ENCODE assay signal across 14 cellular contexts in the genomic region with DNA sequence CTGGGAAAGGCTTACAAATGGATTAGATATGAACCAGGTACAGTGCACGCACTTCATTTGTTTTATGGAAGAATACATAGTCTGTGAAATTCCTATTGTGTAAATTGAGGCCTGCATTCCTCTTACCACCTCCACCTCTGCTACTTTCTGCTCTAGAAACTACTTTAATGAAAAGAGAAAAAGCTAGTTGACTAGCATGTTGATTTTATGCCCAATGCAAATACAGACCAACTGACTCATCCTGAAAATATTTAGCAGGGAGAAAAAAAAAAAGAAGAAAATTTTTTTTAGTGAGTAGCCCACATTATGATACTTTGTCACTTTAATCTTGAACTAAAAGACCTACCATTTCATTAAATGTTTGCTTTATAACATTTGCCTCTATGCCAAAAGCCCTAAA. TPM values are rescaled to one million over a fixed set of nuclear protein-coding genes. Genes with fewer than 3 reads are reported as not detected.
DNase-seq lines count a peak whose midpoint lies in the region; ATAC-seq, FAIRE-seq and TF ChIP-seq lines count a peak whose summit lies in the region.
"Had no signal": no experiment of that assay in that cellular context is flagged by ENCODE, and none has a peak within 500 bp of the region (broad histone marks: within the 10 kb centered on the region; RNA-seq: fewer than 3 reads in every experiment).

No MANE protein-coding gene starts in this region.

- peaks cover 25% of the 10 kb centered on the region for H3K9me3 Mint-ChIP-seq in HFFc6

- H3K27ac Mint-ChIP-seq in HFFc6: peak overlapping the region; percentile 57
- H3K27ac Mint-ChIP-seq: activated CD4-positive, alpha-beta memory T cell treated with anti-CD3 and anti-CD28 coated beads, Interleukin-2, amount 10 ng/mL, durations not matched to agents 7 days and 5 days; nephron had no signal

- ATAC-seq in SK-N-SH treated with all-trans-retinoic acid at 6 μM for 48 hours: peak; percentile 27
- no peak for ATAC-seq in omental fat pad (ENCODE audit: low FRiP score)
- no peak for ATAC-seq in left ventricle myocardium superior

- intact Hi-C loops in left ventricle myocardium superior (cut with micrococcal nuclease): no loop called here

- DNase-seq in HFFc6: peak; percentile 33
- DNase-seq in fibroblast of pulmonary artery (ENCODE audit: low read depth): peak; percentile 41
- DNase-seq in renal cortical epithelial cell (ENCODE audit: low read depth): peak; percentile 79
- DNase-seq in omental fat pad (ENCODE audit: low spot score): no peak
- no peak for DNase-seq in frontal cortex (ENCODE audit: low spot score in 2 of 2)
- no peak for DNase-seq in retina
- DNase-seq in left ventricle myocardium superior: no peak
- DNase-seq: activated CD4-positive, alpha-beta memory T cell treated with anti-CD3 and anti-CD28 coated beads, Interleukin-2, amount 10 ng/mL, durations not matched to agents 7 days and 5 days; activated effector memory CD4-positive, alpha-beta T cell treated with anti-CD3 and anti-CD28 coated beads, Interleukin-2, amount 50 U/mL, for 16 hours; COR-L47; T1000 had no signal

- peaks cover 69% of the 10 kb centered on the region for H3K36me3 Mint-ChIP-seq in HFFc6 (ENCODE audit: low read depth)

- no peak for FAIRE-seq in frontal cortex (lab: Jason Lieb, UNC)

- H3K4me3 Mint-ChIP-seq in HFFc6: peak overlapping the region; percentile 37
- H3K4me3 Mint-ChIP-seq: activated CD4-positive, alpha-beta memory T cell treated with anti-CD3 and anti-CD28 coated beads, Interleukin-2, amount 10 ng/mL, durations not matched to agents 7 days and 5 days; nephron had no signal

- peaks cover 97% of the 10 kb centered on the region for H3K4me1 Mint-ChIP-seq in HFFc6 (ENCODE audit: low read depth)

- no peak overlapping the region for H3K4me3 ChIP-seq in fibroblast of pulmonary artery (replicated peaks; ENCODE audit: low read depth, low read length)
- H3K4me3 ChIP-seq: tibial nerve had no signal

- peaks cover 2% of the 10 kb centered on the region for H3K27me3 Mint-ChIP-seq in HFFc6 (ENCODE audit: insufficient read depth)
- H3K27me3 Mint-ChIP-seq: activated CD4-positive, alpha-beta memory T cell treated with anti-CD3 and anti-CD28 coated beads, Interleukin-2, amount 10 ng/mL, durations not matched to agents 7 days and 5 days had no signal

- TF ChIP-seq CTCF in HFFc6 (IDR thresholded peaks at IDR 0.05) (no peak), fibroblast of pulmonary artery (IDR thresholded peaks at IDR 0.05; ENCODE audit: low read length, missing control alignments) (no peak), omental fat pad (IDR thresholded peaks at IDR 0.05) (no peak)

TF ChIP-seq in SK-N-SH treated with all-trans-retinoic acid at 6 μM for 48 hours, 23 proteins besides CTCF, POLR2A, EP300 and RAD21:
- TF ChIP-seq TOX (CRISPR knock-in tag; IDR thresholded peaks at IDR 0.05; ENCODE audit: borderline replicate concordance) (no peak), ISL1 (CRISPR knock-in tag; IDR thresholded peaks at IDR 0.05) (peak; percentile 72), ESRRG (CRISPR knock-in tag; IDR thresholded peaks at IDR 0.05) (no peak)

RNA-seq across cellular contexts. Expression of a gene that starts 41.2 kb away (rescaled TPM):
- total RNA-seq in HFFc6 (2021; fragmentation: NEBNext Ultra II Directional; extraction: Animal tissue kit (Norgen Biotek cat#: 25700)): 10 to 100 TPM; 36.7 to 53.7 (median 38.4) TPM
- total RNA-seq in renal cortical epithelial cell: 2.7 and 6.4 TPM in 2 replicates
- 1 to 10 TPM; 4.9 to 8.8 (median 6.7) TPM for total RNA-seq in omental fat pad
- 75.4 TPM for total RNA-seq in frontal cortex
- 27.5 TPM for total RNA-seq in left ventricle myocardium superior

Comparison
In these comparisons a context has a peak if more than half of its experiments do, and no peak if none do; other contexts are left out.
1. DNase-seq: peak in HFFc6 (single experiment), fibroblast of pulmonary artery (single experiment) and renal cortical epithelial cell (single experiment); none in omental fat pad (single experiment), frontal cortex (0 of 2), retina (single experiment) and left ventricle myocardium superior (single experiment).